32 cellular contexts compared by ENCODE assay signal in the genomic region with DNA sequence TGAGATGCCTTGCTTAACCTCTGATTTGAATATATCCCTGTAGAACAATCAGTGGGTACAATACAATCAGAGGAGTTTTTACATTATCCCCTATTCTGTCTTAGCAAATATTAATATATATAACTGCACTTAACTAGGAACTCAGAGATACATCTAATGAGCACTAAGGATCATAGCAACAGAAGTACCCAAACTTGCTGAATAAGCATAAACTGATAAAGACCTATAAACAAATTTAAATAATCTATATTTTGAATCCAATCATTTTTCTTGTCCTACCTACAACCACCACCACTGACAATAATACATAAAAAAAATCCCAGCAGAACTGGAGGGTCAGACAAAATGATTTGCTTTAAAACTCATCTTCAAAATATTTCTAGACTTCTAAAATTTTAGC.
"Had no signal": no experiment of that assay in that cellular context is flagged by ENCODE, and none has a peak within 500 bp of the region (broad histone marks: within the 10 kb centered on the region; RNA-seq: fewer than 3 reads in every experiment).

No MANE protein-coding gene starts in this region.

- H3K4me1 Mint-ChIP-seq: naive thymus-derived CD8-positive, alpha-beta T cell; neural crest cell; stimulated activated memory B cell treated with anti-CD40 and anti-IgM and Interleukin-4, amounts not matched to agents 10 μg/mL and 1 μg/mL and 100 μg/mL, for 72 hours; stimulated activated naive CD8-positive, alpha-beta T cell treated with anti-CD3 and anti-CD28 coated beads, Interleukin-15, amount 100 ng/mL, for 72 hours had no signal

- H3K4me3 Mint-ChIP-seq: naive thymus-derived CD8-positive, alpha-beta T cell; natural killer cell treated with Interleukin-12 subunit alpha and Interleukin-12 subunit beta and Interleukin-15 and Interleukin-18, amount 100 ng/mL, for 72 hours; nephron progenitor cell; neural crest cell; stimulated activated memory B cell treated with anti-CD40 and anti-IgM and Interleukin-4, amounts not matched to agents 10 μg/mL and 1 μg/mL and 100 μg/mL, for 72 hours; stimulated activated naive CD8-positive, alpha-beta T cell treated with anti-CD3 and anti-CD28 coated beads, Interleukin-15, amount 100 ng/mL, for 72 hours; type B pancreatic cell had no signal

- H2AFZ ChIP-seq: parathyroid adenoma had no signal

- H3K4me1 ChIP-seq: parathyroid adenoma, psoas muscle, spleen, suprapubic skin, testis, tibial artery, upper lobe of right lung had no signal

- H3K27me3 ChIP-seq: ovary, spleen, suprapubic skin, testis, tibial artery, transverse colon, upper lobe of right lung, uterus had no signal

- H3K27me3 Mint-ChIP-seq: natural killer cell treated with Interleukin-12 subunit alpha and Interleukin-12 subunit beta and Interleukin-15 and Interleukin-18, amount 100 ng/mL, for 72 hours; stimulated activated memory B cell treated with anti-CD40 and anti-IgM and Interleukin-4, amounts not matched to agents 10 μg/mL and 1 μg/mL and 100 μg/mL, for 72 hours; stimulated activated naive CD8-positive, alpha-beta T cell treated with anti-CD3 and anti-CD28 coated beads, Interleukin-15, amount 100 ng/mL, for 72 hours; type B pancreatic cell had no signal

- H3K36me3 Mint-ChIP-seq: naive thymus-derived CD8-positive, alpha-beta T cell; stimulated activated memory B cell treated with anti-CD40 and anti-IgM and Interleukin-4, amounts not matched to agents 10 μg/mL and 1 μg/mL and 100 μg/mL, for 72 hours; type B pancreatic cell had no signal

- H3K9me3 ChIP-seq: ovary, psoas muscle, spleen, suprapubic skin, testis, tibial artery, transverse colon, upper lobe of right lung, uterus had no signal

- H3K36me3 ChIP-seq: ovary, suprapubic skin, tibial artery, transverse colon, upper lobe of right lung, uterus had no signal

- DNase-seq: naive thymus-derived CD8-positive, alpha-beta T cell; nephron progenitor cell; occipital lobe; ovary; posterior cingulate gyrus; psoas muscle; right cardiac atrium; spleen; stimulated activated CD4-positive, alpha-beta T cell treated with anti-CD3 and anti-CD28 coated beads, Interleukin-12 subunit alpha, Interleukin-12 subunit beta, amount 100 ng/mL, for 4 hours; stimulated activated CD4-positive, alpha-beta T cell treated with anti-CD3 and anti-CD28 coated beads, Interleukin-1b, Interleukin-23, amount 100 ng/mL, for 48 hours; stimulated activated CD4-positive, alpha-beta T cell treated with anti-CD3 and anti-CD28 coated beads, Interleukin-4, amount 100 ng/mL, for 1 hour; stimulated activated CD4-positive, alpha-beta T cell treated with anti-CD3 and anti-CD28 coated beads, Interleukin-4, amount 100 ng/mL, for 4 hours; stimulated activated CD8-positive, alpha-beta memory T cell treated with anti-CD3 and anti-CD28 coated beads, Interleukin-4, amount 100 ng/mL, for 48 hours; stimulated activated naive CD4-positive, alpha-beta T cell; stimulated activated naive CD8-positive, alpha-beta T cell treated with anti-CD3 and anti-CD28 coated beads, Interleukin-15, amount 100 ng/mL, for 72 hours; stimulated activated naive CD8-positive, alpha-beta T cell treated with anti-CD3 and anti-CD28 coated beads, Interleukin-15, Interleukin-2, amounts not matched to agents 100 U/mL and 50 U/mL, for 24 hours; substantia nigra; testis; tibial artery; transverse colon; upper lobe of right lung; uterus had no signal

- H3K4me3 ChIP-seq: ovary, psoas muscle, skin epidermis, smooth muscle cell, spleen, suprapubic skin, testis, tibial artery, transverse colon, upper lobe of right lung, uterus had no signal

- H3K79me2 ChIP-seq: parathyroid adenoma had no signal

- H3K9me3 Mint-ChIP-seq: naive thymus-derived CD8-positive, alpha-beta T cell; natural killer cell treated with Interleukin-12 subunit alpha and Interleukin-12 subunit beta and Interleukin-15 and Interleukin-18, amount 100 ng/mL, for 72 hours; nephron progenitor cell; neural crest cell; stimulated activated memory B cell treated with anti-CD40 and anti-IgM and Interleukin-4, amounts not matched to agents 10 μg/mL and 1 μg/mL and 100 μg/mL, for 72 hours; stimulated activated naive CD8-positive, alpha-beta T cell treated with anti-CD3 and anti-CD28 coated beads, Interleukin-15, amount 100 ng/mL, for 72 hours had no signal

- H3K4me2 ChIP-seq: smooth muscle cell had no signal

- H3K9ac ChIP-seq: parathyroid adenoma had no signal

- ATAC-seq: naive thymus-derived CD8-positive, alpha-beta T cell; natural killer cell treated with Interleukin-12 subunit alpha and Interleukin-12 subunit beta and Interleukin-15 and Interleukin-18, amount 100 ng/mL, for 72 hours; psoas muscle; right cardiac atrium; sciatic nerve; stimulated activated memory B cell treated with anti-CD40 and anti-IgM and Interleukin-4, amounts not matched to agents 10 μg/mL and 1 μg/mL and 100 μg/mL, for 72 hours; stimulated activated naive CD8-positive, alpha-beta T cell treated with anti-CD3 and anti-CD28 coated beads, Interleukin-15, amount 100 ng/mL, for 72 hours; stimulated activated naive CD8-positive, alpha-beta T cell treated with anti-CD3 and anti-CD28 coated beads, Interleukin-15, Interleukin-2, amounts not matched to agents 100 U/mL and 50 U/mL, for 24 hours; upper lobe of right lung had no signal

- H3K27ac Mint-ChIP-seq: naive thymus-derived CD8-positive, alpha-beta T cell; progenitor cell of endocrine pancreas; stimulated activated memory B cell treated with anti-CD40 and anti-IgM and Interleukin-4, amounts not matched to agents 10 μg/mL and 1 μg/mL and 100 μg/mL, for 72 hours; stimulated activated naive CD8-positive, alpha-beta T cell treated with anti-CD3 and anti-CD28 coated beads, Interleukin-15, amount 100 ng/mL, for 72 hours; type B pancreatic cell had no signal

- H3K27ac ChIP-seq: ovary, parathyroid adenoma, psoas muscle, skin epidermis, spleen, suprapubic skin, testis, tibial artery, transverse colon, upper lobe of right lung had no signal
